Comparison of ENCODE assay signal across 8 cellular contexts in genomic region chr11:124481365-124482323, GRCh38. TPM values are rescaled to one million over a fixed set of nuclear protein-coding genes. Genes with fewer than 3 reads are reported as not detected.
DNase-seq lines count a peak whose midpoint lies in the region; ATAC-seq, FAIRE-seq and TF ChIP-seq lines count a peak whose summit lies in the region.

No MANE protein-coding gene starts in this region.

- peak overlapping the region in 41 of 59 donors; percentile 2 to 79 (median 56) for H3K27ac ChIP-seq in dorsolateral prefrontal cortex

- ATAC-seq in HG02981 (IDR thresholded peaks at IDR 0.05; ENCODE audit: unreplicated experiment) (peak; percentile 64), HG02678 (IDR thresholded peaks at IDR 0.05; ENCODE audit: unreplicated experiment) (no peak)

- no peak for FAIRE-seq in RCC 7860 (lab: Jason Lieb, UNC)

- H3K4me3 ChIP-seq in dorsolateral prefrontal cortex, result peak overlapping the region in 53 of 59 donors; percentile 10 to 60 (median 39)

- H3K27me3 ChIP-seq in dorsolateral prefrontal cortex, result peaks cover 0 to 6% (median 0%) of the 10 kb centered on the region in 45 donors

- peak; percentile 47 for DNase-seq in ELR (ENCODE audit: low read depth)
- DNase-seq in RCC 7860 (ENCODE audit: low spot score), result peak; percentile 16
- DNase-seq in dorsolateral prefrontal cortex, result peak in 5 of 10 donors; percentile 14 to 66 (median 59)
- peak; percentile 53 for DNase-seq in myocyte (ENCODE audit: low read depth)
- DNase-seq in globus pallidus (ENCODE audit: low spot score), result no peak
- DNase-seq in stimulated activated CD4-positive, alpha-beta T cell treated with anti-CD3 and anti-CD28 coated beads, Interleukin-4, amount 100 ng/mL, for 24 hours, result no peak

- intact Hi-C loops in dorsolateral prefrontal cortex (cut with DNase I), result no loop called here

- no peak for TF ChIP-seq CTCF in dorsolateral prefrontal cortex (IDR thresholded peaks at IDR 0.05 in 54 of 56, conservative IDR thresholded peaks at IDR 0.05 in 2 of 56; ENCODE audit: low read depth in 1 of 56, partially characterized antibody in 56 of 56)

RNA-seq across cellular contexts. Expression of gene OR8B8, which starts 36.1 kb away (rescaled TPM):
- under 1 TPM in 2 of 120 experiments, not detected in 118; 0.10 to 0.53 TPM for total RNA-seq in dorsolateral prefrontal cortex
- not detected in 2 replicates for total RNA-seq in myocyte
- not detected for polyA plus RNA-seq in myocyte (2012)

RNA-seq across cellular contexts. Expression of gene OR8B4, which starts 57.0 kb away (rescaled TPM):
- total RNA-seq in dorsolateral prefrontal cortex, result not detected
- not detected in 2 replicates for total RNA-seq in myocyte
- not detected for polyA plus RNA-seq in myocyte (2012)

Comparison
In these comparisons a context has a peak if more than half of its experiments do, and no peak if none do; other contexts are left out.
1. DNase-seq: peak in ELR (single experiment), RCC 7860 (single experiment) and myocyte (single experiment); none in globus pallidus (single experiment) and stimulated activated CD4-positive, alpha-beta T cell treated with anti-CD3 and anti-CD28 coated beads, Interleukin-4, amount 100 ng/mL, for 24 hours (single experiment).